In genomic region chr15:75694241-75695182, GRCh38 we compare ENCODE assay signal across 1 cellular context.
TF ChIP-seq lines count a peak whose summit lies in the region.

No MANE protein-coding gene starts in this region.

TF ChIP-seq in HepG2, 621 proteins besides CTCF, POLR2A, EP300 and RAD21 (continued from another document):
- TF ChIP-seq ZNF18 (CRISPR knock-in tag; IDR thresholded peaks at IDR 0.05; ENCODE audit: insufficient replicate concordance) (no peak), ZSCAN21 (CRISPR knock-in tag; IDR thresholded peaks at IDR 0.05; ENCODE audit: borderline replicate concordance) (no peak), ZNF432 (CRISPR knock-in tag; IDR thresholded peaks at IDR 0.05; ENCODE audit: borderline replicate concordance) (no peak), FOSL2 (CRISPR knock-in tag; IDR thresholded peaks at IDR 0.05) (peak; percentile 19; the same call in 1 of the 2 replicates), TFAP4 (IDR thresholded peaks at IDR 0.05; ENCODE audit: borderline replicate concordance, low read depth) (peak; percentile 92), ZBED4 (CRISPR knock-in tag; IDR thresholded peaks at IDR 0.05; ENCODE audit: borderline replicate concordance) (0 out of 2 replicates have a peak, but pooled peaks have one; percentile 18), HNF1B (CRISPR knock-in tag; IDR thresholded peaks at IDR 0.05) (0 out of 2 replicates have a peak, but pooled peaks have one; percentile 54), HMGXB4 (CRISPR knock-in tag; IDR thresholded peaks at IDR 0.05; ENCODE audit: borderline replicate concordance in 1 of 2, low read depth in 1 of 2) (peak in 1 of 2 experiments; percentile 50; a peak in 1 of 4 replicates)
